Comparison of ENCODE assay signal across 27 cellular contexts in the genomic region with DNA sequence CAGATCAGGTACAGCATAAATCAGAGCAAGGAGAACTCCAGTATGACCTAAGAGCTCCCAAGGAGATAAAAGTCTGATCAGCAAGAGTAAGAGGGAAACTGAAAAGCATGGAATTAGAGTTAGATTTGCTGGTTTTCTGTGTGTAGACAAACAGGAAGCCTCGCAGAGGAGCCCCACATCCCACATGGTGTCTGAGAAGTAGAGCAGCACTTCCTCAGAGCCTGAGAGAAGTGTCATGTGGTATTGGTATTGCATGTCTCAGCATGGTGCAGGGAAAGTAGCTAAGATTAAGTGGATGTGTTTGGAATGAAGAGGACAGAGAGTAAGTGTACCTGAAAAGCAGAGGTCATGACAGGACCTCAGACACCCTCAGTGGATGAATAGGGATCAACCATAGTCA.
A peak's percentile ranks its signal among the peaks of the same experiment; 100 is the strongest.
DNase-seq lines count a peak whose midpoint lies in the region; ATAC-seq and TF ChIP-seq lines count a peak whose summit lies in the region.
"Had no signal": no experiment of that assay in that cellular context is flagged by ENCODE, and none has a peak within 500 bp of the region (broad histone marks: within the 10 kb centered on the region; RNA-seq: fewer than 3 reads in every experiment).

No MANE protein-coding gene starts in this region.

- H3K79me2 ChIP-seq in GM23338 (replicated peaks; ENCODE audit: insufficient read depth), result no peaks in the 10 kb centered on the region
- H3K79me2 ChIP-seq: parathyroid adenoma had no signal

- H2BK5ac ChIP-seq in neuronal stem cell (ENCODE audit: low read length), result no peak overlapping the region

- peaks cover 30% of the 10 kb centered on the region for H3K4me1 Mint-ChIP-seq in GM23338
- H3K4me1 Mint-ChIP-seq: activated naive CD4-positive, alpha-beta T cell treated with anti-CD3 and anti-CD28 coated beads, Interleukin-2, amount 10 ng/mL, durations not matched to agents 7 days and 5 days; nephron progenitor cell had no signal

- H3K18ac ChIP-seq in neuronal stem cell (ENCODE audit: low read length), result no peak overlapping the region

- H3K4me3 Mint-ChIP-seq in GM23338, result no peak overlapping the region; the same call in 2 of the 3 replicates
- H3K4me3 Mint-ChIP-seq: activated CD4-positive, alpha-beta memory T cell treated with anti-CD3 and anti-CD28 coated beads for 36 hours; activated naive CD4-positive, alpha-beta T cell treated with anti-CD3 and anti-CD28 coated beads, Interleukin-2, amount 10 ng/mL, durations not matched to agents 7 days and 5 days; brain; nephron progenitor cell had no signal

- H3K4me3 ChIP-seq in GM23338, result no peak overlapping the region
- no peak overlapping the region for H3K4me3 ChIP-seq in neuronal stem cell (ENCODE audit: low read length in 2 of 2)
- H3K4me3 ChIP-seq: dorsolateral prefrontal cortex, lower lobe of right lung, SJSA1 had no signal

- TF ChIP-seq CTCF in GM23338 (conservative IDR thresholded peaks at IDR 0.05; ENCODE audit: low read depth in 2 of 2), result no peak

- H3K4me1 ChIP-seq in GM23338 (ENCODE audit: insufficient read depth) (peaks cover 15% of the 10 kb centered on the region), neuronal stem cell (ENCODE audit: control insufficient read depth in 2 of 2, insufficient read depth in 1 of 2, low read depth in 1 of 2, low read length in 2 of 2) (peaks cover 0 to 2% of the 10 kb centered on the region in 2 donors)
- H3K4me1 ChIP-seq: lower lobe of right lung, parathyroid adenoma, SJSA1 had no signal

- H2BK15ac ChIP-seq in neuronal stem cell (ENCODE audit: low read length), result no peak overlapping the region

- no peaks in the 10 kb centered on the region for H3K9me2 ChIP-seq in GM23338 (ENCODE audit: insufficient read depth)

- H2AFZ ChIP-seq in GM23338 (peak overlapping the region; percentile 23; the same call in 1 of the 2 replicates), neuronal stem cell (ENCODE audit: low read length) (peak overlapping the region; percentile 52)
- H2AFZ ChIP-seq: parathyroid adenoma had no signal

- H3K79me1 ChIP-seq in neuronal stem cell (ENCODE audit: low read depth, low read length), result peaks cover 2% of the 10 kb centered on the region

- H3K9ac ChIP-seq in neuronal stem cell (ENCODE audit: low read depth, low read length, poor library complexity), result no peak overlapping the region
- H3K9ac ChIP-seq: parathyroid adenoma had no signal

- peak; percentile 27 for DNase-seq in CD1c-positive myeloid dendritic cell (ENCODE audit: extremely low spot score)
- no peak for DNase-seq in GM23338 (ENCODE audit: low spot score)
- peak; percentile 19 for DNase-seq in UCSD-AML1 (lab: John Stamatoyannopoulos, UW; ENCODE audit: unreplicated experiment)
- DNase-seq in neuronal stem cell (ENCODE audit: low spot score), result no peak
- DNase-seq in epidermal melanocyte (ENCODE audit: insufficient read length, low spot score), result no peak
- no peak for DNase-seq in dedifferentiated amniotic fluid mesenchymal stem cell (ENCODE audit: extremely low spot score)
- DNase-seq: activated CD4-positive, alpha-beta memory T cell treated with anti-CD3 and anti-CD28 coated beads for 36 hours; activated CD4-positive, CD25-positive, alpha-beta regulatory T cell treated with anti-CD3 and anti-CD28 coated beads, Interleukin-2, amount 50 U/mL, for 72 hours; activated CD8-positive, alpha-beta memory T cell treated with anti-CD3 and anti-CD28 coated beads, Interleukin-2, amount 50 U/mL, for 4 hours; activated naive CD4-positive, alpha-beta T cell treated with anti-CD3 and anti-CD28 coated beads, Interleukin-2, amount 10 ng/mL, durations not matched to agents 7 days and 5 days; cerebellar nuclear complex; DMS79 treated with DMSO at 0.1 percent for 48 hours; dorsolateral prefrontal cortex; Karpas-422; lower lobe of right lung; NCI-H1092 treated with DMSO at 0.1 percent for 48 hours; NCI-H2029; NCI-H69; nephron progenitor cell; right cardiac atrium; stimulated activated CD4-positive, alpha-beta T cell treated with anti-CD3 and anti-CD28 coated beads, Interleukin-2, amount 100 ng/mL, for 48 hours; T-helper 1 cell; trophoblast cell had no signal

- H2BK120ac ChIP-seq in neuronal stem cell (ENCODE audit: low read depth, low read length), result no peak overlapping the region

- H3K23ac ChIP-seq in neuronal stem cell (ENCODE audit: low read depth, low read length, poor library complexity), result no peak overlapping the region

- peaks cover 5% of the 10 kb centered on the region for H3K27me3 Mint-ChIP-seq in GM23338 (ENCODE audit: insufficient read depth, low read depth, poor library complexity)
- H3K27me3 Mint-ChIP-seq: activated naive CD4-positive, alpha-beta T cell treated with anti-CD3 and anti-CD28 coated beads, Interleukin-2, amount 10 ng/mL, durations not matched to agents 7 days and 5 days had no signal

- H3K36me3 Mint-ChIP-seq in GM23338 (ENCODE audit: low read depth), result no peaks in the 10 kb centered on the region
- H3K36me3 Mint-ChIP-seq: activated CD4-positive, alpha-beta memory T cell treated with anti-CD3 and anti-CD28 coated beads for 36 hours; activated naive CD4-positive, alpha-beta T cell treated with anti-CD3 and anti-CD28 coated beads, Interleukin-2, amount 10 ng/mL, durations not matched to agents 7 days and 5 days; brain had no signal

- no peaks in the 10 kb centered on the region for H3F3A ChIP-seq in GM23338 (replicated peaks; ENCODE audit: low read depth)

- H3K27ac ChIP-seq in GM23338 (ENCODE audit: low read depth) (no peak overlapping the region), neuronal stem cell (replicated peaks; ENCODE audit: low read length) (no peak overlapping the region)
- H3K27ac ChIP-seq: dorsolateral prefrontal cortex, lower lobe of right lung, parathyroid adenoma, SJSA1 had no signal

- H3K9me3 Mint-ChIP-seq in GM23338, result peaks cover 3% of the 10 kb centered on the region; the same call in 2 of the 3 replicates
- H3K9me3 Mint-ChIP-seq: activated CD4-positive, alpha-beta memory T cell treated with anti-CD3 and anti-CD28 coated beads for 36 hours; activated naive CD4-positive, alpha-beta T cell treated with anti-CD3 and anti-CD28 coated beads, Interleukin-2, amount 10 ng/mL, durations not matched to agents 7 days and 5 days had no signal

- H4K8ac ChIP-seq in neuronal stem cell (ENCODE audit: low read depth, low read length), result no peak overlapping the region

- no peaks in the 10 kb centered on the region for H3K9me3 ChIP-seq in neuronal stem cell (replicated peaks in 1 of 2; ENCODE audit: control insufficient read depth in 2 of 2, insufficient read depth in 1 of 2, low read depth in 1 of 2, low read length in 2 of 2)
- H3K9me3 ChIP-seq: lower lobe of right lung, SJSA1 had no signal

- H3K27me3 ChIP-seq in GM23338 (ENCODE audit: insufficient read depth) (no peaks in the 10 kb centered on the region), neuronal stem cell (ENCODE audit: control insufficient read depth in 3 of 3, insufficient read depth in 3 of 3, low read depth in 1 of 3, low read length in 3 of 3) (no peaks in the 10 kb centered on the region)
- H3K27me3 ChIP-seq: dorsolateral prefrontal cortex, SJSA1 had no signal

- ATAC-seq in GM23338 (no peak), HG02938 (IDR thresholded peaks at IDR 0.05; ENCODE audit: unreplicated experiment) (no peak)
- ATAC-seq: right cardiac atrium had no signal

- H3K14ac ChIP-seq in neuronal stem cell (ENCODE audit: low read length), result no peak overlapping the region

- H3K4me2 ChIP-seq in GM23338, result no peak overlapping the region
- H3K4me2 ChIP-seq in neuronal stem cell (ENCODE audit: insufficient read depth, low read length, poor library complexity, severe bottlenecking), result no peak overlapping the region

- no peaks in the 10 kb centered on the region for H4K20me1 ChIP-seq in GM23338 (replicated peaks; ENCODE audit: insufficient read depth)

- no peak overlapping the region for H4K91ac ChIP-seq in neuronal stem cell (ENCODE audit: low read depth, low read length, poor library complexity)

- WGBS in neuronal stem cell (ENCODE audit: extremely low coverage in 2 of 2, insufficient read length in 2 of 2, insufficient replicate concordance in 1 of 2), 2 donors, result no CpG with 5 or more reads among the region's 1 CpG

- no peak overlapping the region for H3K4ac ChIP-seq in neuronal stem cell (ENCODE audit: low read length)

- H3K36me3 ChIP-seq in GM23338 (ENCODE audit: insufficient read depth) (no peaks in the 10 kb centered on the region), neuronal stem cell (replicated peaks in 1 of 2; ENCODE audit: control insufficient read depth in 2 of 2, insufficient read depth in 2 of 2, low read length in 2 of 2) (no peaks in the 10 kb centered on the region)
- H3K36me3 ChIP-seq: lower lobe of right lung, SJSA1 had no signal

- H2AK5ac ChIP-seq in neuronal stem cell (ENCODE audit: low read depth, low read length), result no peak overlapping the region

- no peak overlapping the region for H2BK12ac ChIP-seq in neuronal stem cell (ENCODE audit: low read length)

- H3K27ac Mint-ChIP-seq in GM23338, result peak overlapping the region; percentile 2; the same call in 1 of the 2 replicates
- H3K27ac Mint-ChIP-seq: activated CD4-positive, alpha-beta memory T cell treated with anti-CD3 and anti-CD28 coated beads for 36 hours; activated naive CD4-positive, alpha-beta T cell treated with anti-CD3 and anti-CD28 coated beads, Interleukin-2, amount 10 ng/mL, durations not matched to agents 7 days and 5 days; brain; nephron progenitor cell had no signal

TF ChIP-seq in GM23338, 12 proteins besides CTCF, POLR2A, EP300 and RAD21 (continues in another document):
- TF ChIP-seq EZH2phosphoT487 (IDR thresholded peaks at IDR 0.05; ENCODE audit: unreplicated experiment) (no peak), JUNB (IDR thresholded peaks at IDR 0.05; ENCODE audit: unreplicated experiment) (no peak), ZNF114 (CRISPR knock-in tag; IDR thresholded peaks at IDR 0.05) (no peak), POLR2AphosphoS5 (IDR thresholded peaks at IDR 0.05; ENCODE audit: low read depth) (no peak), NANOG (IDR thresholded peaks at IDR 0.05; ENCODE audit: borderline replicate concordance) (no peak), EZH2 (IDR thresholded peaks at IDR 0.05; ENCODE audit: low read depth, unreplicated experiment) (no peak), CREB1 (CRISPR knock-in tag; IDR thresholded peaks at IDR 0.05; ENCODE audit: low read depth) (no peak), STAT1 (IDR thresholded peaks at IDR 0.05; ENCODE audit: unreplicated experiment) (no peak)
- TF ChIP-seq, protein P1, sequence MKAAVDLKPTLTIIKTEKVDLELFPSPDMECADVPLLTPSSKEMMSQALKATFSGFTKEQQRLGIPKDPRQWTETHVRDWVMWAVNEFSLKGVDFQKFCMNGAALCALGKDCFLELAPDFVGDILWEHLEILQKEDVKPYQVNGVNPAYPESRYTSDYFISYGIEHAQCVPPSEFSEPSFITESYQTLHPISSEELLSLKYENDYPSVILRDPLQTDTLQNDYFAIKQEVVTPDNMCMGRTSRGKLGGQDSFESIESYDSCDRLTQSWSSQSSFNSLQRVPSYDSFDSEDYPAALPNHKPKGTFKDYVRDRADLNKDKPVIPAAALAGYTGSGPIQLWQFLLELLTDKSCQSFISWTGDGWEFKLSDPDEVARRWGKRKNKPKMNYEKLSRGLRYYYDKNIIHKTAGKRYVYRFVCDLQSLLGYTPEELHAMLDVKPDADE (IDR thresholded peaks at IDR 0.05), result no peak

Comparison
In these comparisons a context has a peak if more than half of its experiments do, and no peak if none do; other contexts are left out.
1. DNase-seq: peak in CD1c-positive myeloid dendritic cell (single experiment) and UCSD-AML1 (single experiment); none in GM23338 (single experiment), neuronal stem cell (single experiment), epidermal melanocyte (single experiment) and dedifferentiated amniotic fluid mesenchymal stem cell (single experiment).